Comparison of ENCODE assay signal across 24 cellular contexts in genomic region chr12:110528277-110528839, GRCh38. TPM values are rescaled to one million over a fixed set of nuclear protein-coding genes. Genes with fewer than 3 reads are reported as not detected.
DNase-seq lines count a peak whose midpoint lies in the region; ATAC-seq, FAIRE-seq and TF ChIP-seq lines count a peak whose summit lies in the region.
"Had no signal": no experiment of that assay in that cellular context is flagged by ENCODE, and none has a peak within 500 bp of the region (broad histone marks: within the 10 kb centered on the region; RNA-seq: fewer than 3 reads in every experiment).

No MANE protein-coding gene starts in this region.

- H3K4me2 ChIP-seq in HepG2 (ENCODE audit: low read depth, low read length) = no peak overlapping the region

- H2AFZ ChIP-seq in HepG2 (ENCODE audit: low read length) = no peak overlapping the region

- H3K36me3 ChIP-seq in HepG2 (replicated peaks in 1 of 2; ENCODE audit: control insufficient read depth in 1 of 2, insufficient read depth in 2 of 2, low read length in 2 of 2) (no peaks in the 10 kb centered on the region; a peak in 1 of 5 replicates), right lobe of liver (no peaks in the 10 kb centered on the region), WERI-Rb-1 (no peaks in the 10 kb centered on the region; the same call in 1 of the 2 replicates), Caco-2 (ENCODE audit: control insufficient read depth, insufficient read depth, low read length) (no peaks in the 10 kb centered on the region)
- H3K36me3 ChIP-seq: BE2C, MG63, Peyer's patch had no signal

- H3K27me3 ChIP-seq in HepG2 (ENCODE audit: control insufficient read depth in 1 of 2, insufficient read depth in 2 of 2, low read length in 2 of 2) (no peaks in the 10 kb centered on the region), right lobe of liver (no peaks in the 10 kb centered on the region), WERI-Rb-1 (ENCODE audit: insufficient read depth, low read depth, severe bottlenecking) (no peaks in the 10 kb centered on the region), Caco-2 (replicated peaks; ENCODE audit: control insufficient read depth, insufficient read depth, low read length) (no peaks in the 10 kb centered on the region)
- H3K27me3 ChIP-seq: BE2C, MG63, Peyer's patch, SJSA1 had no signal

- no peaks in the 10 kb centered on the region for H3K9me3 ChIP-seq in HepG2 (ENCODE audit: low read length)
- no peaks in the 10 kb centered on the region for H3K9me3 ChIP-seq in right lobe of liver
- no peaks in the 10 kb centered on the region for H3K9me3 ChIP-seq in WERI-Rb-1 (ENCODE audit: severe bottlenecking)
- no peaks in the 10 kb centered on the region for H3K9me3 ChIP-seq in Caco-2
- H3K9me3 ChIP-seq: BE2C, MG63, Peyer's patch, SJSA1 had no signal

- in situ Hi-C loops in HepG2 (cut with HindIII; ENCODE audit: extremely low pct_ligation_motif_present, low pct_unique_long_range_greater_than_20kb) = no loop called here

- FAIRE-seq in HepG2 (lab: Jason Lieb, UNC) = no peak
- peak; percentile 52 for FAIRE-seq in GM19239 (lab: Jason Lieb, UNC)
- FAIRE-seq: A204.1, H1, HTR-8/SVneo had no signal

- H3K4me1 Mint-ChIP-seq in stimulated activated naive B cell treated with anti-CD40 and anti-IgM and Interleukin-4, amounts not matched to agents 10 μg/mL and 1 μg/mL and 100 μg/mL, for 72 hours = peaks cover 16 to 26% of the 10 kb centered on the region in 2 donors
- H3K4me1 Mint-ChIP-seq in Caco-2 (ENCODE audit: low read depth, unreplicated experiment) = no peaks in the 10 kb centered on the region

- POLR2A ChIA-PET in HepG2 (lab: Yijun Ruan, JAX) = no interaction called here
- POLR2A ChIA-PET in Caco-2 (lab: Charles Lee) = interaction anchor here (0.5 kb wide), 1 partner anchor 217 kb away, joined by 3 read pairs; no protein-coding TSS in a partner anchor

- H3K27ac ChIP-seq in HepG2 (ENCODE audit: extremely low read length, insufficient read depth, low read length) (no peak overlapping the region), right lobe of liver (no peak overlapping the region), WERI-Rb-1 (no peak overlapping the region)
- H3K27ac ChIP-seq: HL-60, Peyer's patch, SJSA1 had no signal

- TF ChIP-seq RAD21 in HepG2 (CRISPR knock-in tag; IDR thresholded peaks at IDR 0.05) = no peak

- no peak overlapping the region for H3K9ac ChIP-seq in HepG2 (ENCODE audit: insufficient read depth, low read depth, low read length)

- DNase-seq in HepG2 (ENCODE audit: low spot score) (no peak), right lobe of liver (no peak), GM19239 (ENCODE audit: insufficient read length, low spot score) (no peak), WERI-Rb-1 (peak; percentile 42), Caco-2 (no peak), GM10266 (ENCODE audit: extremely low spot score) (no peak)
- no peak for DNase-seq in stimulated activated naive B cell treated with anti-CD40 and anti-IgM and Interleukin-4, amounts not matched to agents 10 μg/mL and 1 μg/mL and 100 μg/mL, for 72 hours
- DNase-seq: BE2C; Calu3; CD4-positive, alpha-beta T cell; EL; Kasumi-1; MG63; NCI-H1048; NCI-H1436; NCI-H2029; NCI-H526; Peyer's patch had no signal

- H3K4me3 ChIP-seq in HepG2 (replicated peaks in 1 of 3; ENCODE audit: insufficient read depth in 1 of 3, low read depth in 2 of 3, low read length in 3 of 3) (no peak overlapping the region), right lobe of liver (no peak overlapping the region), WERI-Rb-1 (ENCODE audit: low read depth, low read length) (no peak overlapping the region), Caco-2 (ENCODE audit: low read depth, low read length) (no peak overlapping the region)
- H3K4me3 ChIP-seq: MG63, Peyer's patch, SJSA1 had no signal

- H3K9me3 Mint-ChIP-seq in stimulated activated naive B cell treated with anti-CD40 and anti-IgM and Interleukin-4, amounts not matched to agents 10 μg/mL and 1 μg/mL and 100 μg/mL, for 72 hours = no peaks in the 10 kb centered on the region
- no peaks in the 10 kb centered on the region for H3K9me3 Mint-ChIP-seq in Caco-2 (ENCODE audit: unreplicated experiment)
- H3K9me3 Mint-ChIP-seq: CD4-positive, alpha-beta T cell had no signal

- no peaks in the 10 kb centered on the region for H3K27me3 Mint-ChIP-seq in stimulated activated naive B cell treated with anti-CD40 and anti-IgM and Interleukin-4, amounts not matched to agents 10 μg/mL and 1 μg/mL and 100 μg/mL, for 72 hours
- no peaks in the 10 kb centered on the region for H3K27me3 Mint-ChIP-seq in Caco-2 (ENCODE audit: insufficient read depth, unreplicated experiment)
- H3K27me3 Mint-ChIP-seq: CD4-positive, alpha-beta T cell had no signal

- H3K27ac Mint-ChIP-seq in stimulated activated naive B cell treated with anti-CD40 and anti-IgM and Interleukin-4, amounts not matched to agents 10 μg/mL and 1 μg/mL and 100 μg/mL, for 72 hours = peak overlapping the region; percentile 91
- H3K27ac Mint-ChIP-seq in Caco-2 (ENCODE audit: unreplicated experiment) = no peak overlapping the region
- H3K27ac Mint-ChIP-seq: CD4-positive, alpha-beta T cell had no signal

- TF ChIP-seq EP300 in HepG2 (IDR thresholded peaks at IDR 0.05; ENCODE audit: low read depth in 2 of 2, low read length in 2 of 2) (no peak), HepG2 (CRISPR knock-in tag; IDR thresholded peaks at IDR 0.05; ENCODE audit: borderline replicate concordance) (no peak)

- peak; percentile 32; the same call in 1 of the 3 replicates for ATAC-seq in HepG2
- no peak for ATAC-seq in right lobe of liver
- ATAC-seq in stimulated activated naive B cell treated with anti-CD40 and anti-IgM and Interleukin-4, amounts not matched to agents 10 μg/mL and 1 μg/mL and 100 μg/mL, for 72 hours (replicated peaks) = peak in 1 of 2 donors; percentile 8
- ATAC-seq in GM21423 (IDR thresholded peaks at IDR 0.05; ENCODE audit: unreplicated experiment) = no peak

- no peaks in the 10 kb centered on the region for H3K79me2 ChIP-seq in HepG2 (ENCODE audit: insufficient read depth, low read length)

- H3K36me3 Mint-ChIP-seq in stimulated activated naive B cell treated with anti-CD40 and anti-IgM and Interleukin-4, amounts not matched to agents 10 μg/mL and 1 μg/mL and 100 μg/mL, for 72 hours = peaks cover 17 to 39% of the 10 kb centered on the region in 2 donors
- peaks cover 20% of the 10 kb centered on the region for H3K36me3 Mint-ChIP-seq in Caco-2 (ENCODE audit: insufficient read depth, unreplicated experiment)

- H3K4me3 Mint-ChIP-seq in stimulated activated naive B cell treated with anti-CD40 and anti-IgM and Interleukin-4, amounts not matched to agents 10 μg/mL and 1 μg/mL and 100 μg/mL, for 72 hours = no peak overlapping the region
- no peak overlapping the region for H3K4me3 Mint-ChIP-seq in Caco-2 (ENCODE audit: unreplicated experiment)
- H3K4me3 Mint-ChIP-seq: CD4-positive, alpha-beta T cell had no signal

- 100% methylated on average over 6 of the region's 6 CpGs for WGBS in HepG2 (ENCODE audit: low lambda C conversion rate)
- 96% methylated on average over 4 of the region's 6 CpGs for WGBS in right lobe of liver (ENCODE audit: insufficient coverage, low coverage, low lambda C conversion rate, missing lambda C conversion rate)

- CTCF ChIA-PET in HepG2 (lab: Yijun Ruan, JAX; ENCODE audit: low intra/inter-chr PET ratio, low total read pairs) = no interaction called here
- CTCF ChIA-PET in Caco-2 (lab: Charles Lee) = no interaction called here

- TF ChIP-seq CTCF in HepG2 (CRISPR knock-in tag; IDR thresholded peaks at IDR 0.05) (no peak), right lobe of liver (IDR thresholded peaks at IDR 0.05) (no peak), WERI-Rb-1 (IDR thresholded peaks at IDR 0.05; ENCODE audit: low read depth, low read length) (no peak), Caco-2 (IDR thresholded peaks at IDR 0.05; ENCODE audit: insufficient read depth in 1 of 2, low read depth in 1 of 2, low read length in 1 of 2, severe bottlenecking in 1 of 2, unreplicated experiment in 1 of 2) (no peak), GM10266 (IDR thresholded peaks at IDR 0.05; ENCODE audit: control insufficient read depth, insufficient read depth, low read depth, missing control alignments) (no peak)

- H3K4me1 ChIP-seq in HepG2 (ENCODE audit: insufficient read depth, low read length) = peaks cover 7% of the 10 kb centered on the region
- peaks cover 0 to 12% (median 7%) of the 10 kb centered on the region in 4 donors for H3K4me1 ChIP-seq in right lobe of liver
- peaks cover 2% of the 10 kb centered on the region for H3K4me1 ChIP-seq in Caco-2
- H3K4me1 ChIP-seq: BE2C had no signal

- intact Hi-C loops in HepG2 (cut with micrococcal nuclease; ENCODE audit: unreplicated experiment) = no loop called here
- intact Hi-C loops in right lobe of liver (cut with DNase I) = no loop called here
- intact Hi-C loops in Caco-2 (cut with micrococcal nuclease; ENCODE audit: unreplicated experiment) = no loop called here

- BruUV-seq in HepG2 (replicated peaks; lab: Mats Ljungman, UMichigan) (no TSS peak), Caco-2 (replicated peaks; lab: Mats Ljungman, UMichigan) (no TSS peak)

- TF ChIP-seq POLR2A in HepG2 (IDR thresholded peaks at IDR 0.05; ENCODE audit: insufficient read depth in 1 of 2, low read depth in 2 of 2, low read length in 2 of 2) (no peak), right lobe of liver (IDR thresholded peaks at IDR 0.05) (no peak)

- H4K20me1 ChIP-seq in HepG2 (ENCODE audit: insufficient read depth, low read length) = no peaks in the 10 kb centered on the region

RNA-seq across cellular contexts. Expression of gene RAD9B, which starts 26.2 kb away (rescaled TPM):
- total RNA-seq in HepG2 (2016; rRNA removed; fragmentation: Illumina TruSeq; extraction: Trizol) (0.38 TPM in 2 replicates), right lobe of liver (under 1 TPM in 5 of 6 experiments, not detected in 1; 0.37 to 0.58 (median 0.51) TPM), Caco-2 (2022) (2.8 and 3.8 TPM in 2 replicates)
- total RNA-seq in HepG2 (2016; cell fraction: cytosol; rRNA removed; fragmentation: Illumina TruSeq; extraction: Trizol; ENCODE audit: low read depth) = 0.44 TPM in 1 of 2 replicates, not detected in the other
- total RNA-seq in HepG2 (2016; cell fraction: insoluble cytoplasmic fraction; rRNA removed; fragmentation: Illumina TruSeq; extraction: Trizol) = 0.27 and 0.28 TPM in 2 replicates
- total RNA-seq in HepG2 (2016; cell fraction: membrane; rRNA removed; fragmentation: Illumina TruSeq; extraction: Trizol) = 0.19 TPM in 1 of 2 replicates, not detected in the other
- not detected in 2 replicates for total RNA-seq in HepG2 (2016; cell fraction: nucleus; rRNA removed; fragmentation: Illumina TruSeq; extraction: Trizol)
- 0.05 and 0.10 TPM in 2 replicates for polyA plus RNA-seq in HepG2 (2011; rRNA removed)
- polyA plus RNA-seq in HepG2 (2011; cell fraction: cytosol; rRNA removed) = 0.03 and 0.04 TPM in 2 replicates
- 0.09 TPM in 1 of 2 replicates, not detected in the other for polyA plus RNA-seq in HepG2 (2011; cell fraction: nucleus; rRNA removed)
- 0.12 and 0.27 TPM in 2 replicates for polyA plus RNA-seq in HepG2 (2012)
- polyA plus RNA-seq in HepG2 (2016; cell fraction: cytosol; fragmentation: Illumina TruSeq; extraction: Trizol; ENCODE audit: low read depth) = 0.06 TPM in 1 of 2 replicates, not detected in the other
- 0.16 and 0.24 TPM in 2 replicates for polyA plus RNA-seq in HepG2 (2016; cell fraction: insoluble cytoplasmic fraction; fragmentation: Illumina TruSeq; extraction: Trizol; ENCODE audit: low read depth)
- polyA plus RNA-seq in HepG2 (2016; cell fraction: membrane; fragmentation: Illumina TruSeq; extraction: Trizol; ENCODE audit: low read depth) = 0.07 and 0.17 TPM in 2 replicates
- polyA plus RNA-seq in HepG2 (2016; cell fraction: nucleus; fragmentation: Illumina TruSeq; extraction: Trizol; ENCODE audit: insufficient read depth, low read depth) = 0.25 TPM in 1 of 2 replicates, not detected in the other
- polyA minus RNA-seq in HepG2 (2011; rRNA and poly(A)+ RNA removed; ENCODE audit: low replicate concordance) = 0.37 TPM in 1 of 2 replicates, not detected in the other
- not detected in 2 replicates for polyA minus RNA-seq in HepG2 (2011; cell fraction: cytosol; rRNA and poly(A)+ RNA removed)
- polyA minus RNA-seq in HepG2 (2011; cell fraction: nucleus; rRNA and poly(A)+ RNA removed) = 0.12 and 0.26 TPM in 2 replicates
- total RNA-seq: H1 had no signal

RNA-seq across cellular contexts. Expression of gene VPS29, which starts 26.4 kb away (rescaled TPM):
- total RNA-seq in HepG2 (2016; rRNA removed; fragmentation: Illumina TruSeq; extraction: Trizol) = 107 and 161 TPM in 2 replicates
- 34.7 and 38.8 TPM in 2 replicates for total RNA-seq in HepG2 (2016; cell fraction: cytosol; rRNA removed; fragmentation: Illumina TruSeq; extraction: Trizol; ENCODE audit: low read depth)
- total RNA-seq in HepG2 (2016; cell fraction: insoluble cytoplasmic fraction; rRNA removed; fragmentation: Illumina TruSeq; extraction: Trizol) = 112 and 168 TPM in 2 replicates
- total RNA-seq in HepG2 (2016; cell fraction: membrane; rRNA removed; fragmentation: Illumina TruSeq; extraction: Trizol) = 44.9 and 45.0 TPM in 2 replicates
- 50.0 and 57.0 TPM in 2 replicates for total RNA-seq in HepG2 (2016; cell fraction: nucleus; rRNA removed; fragmentation: Illumina TruSeq; extraction: Trizol)
- polyA plus RNA-seq in HepG2 (2011; rRNA removed) = 100 and 114 TPM in 2 replicates
- polyA plus RNA-seq in HepG2 (2011; cell fraction: cytosol; rRNA removed) = 58.3 and 73.6 TPM in 2 replicates
- polyA plus RNA-seq in HepG2 (2011; cell fraction: nucleus; rRNA removed) = 45.3 and 65.3 TPM in 2 replicates
- polyA plus RNA-seq in HepG2 (2012) = 84.2 and 88.0 TPM in 2 replicates
- polyA plus RNA-seq in HepG2 (2016; cell fraction: cytosol; fragmentation: Illumina TruSeq; extraction: Trizol; ENCODE audit: low read depth) = 49.4 and 58.6 TPM in 2 replicates
- polyA plus RNA-seq in HepG2 (2016; cell fraction: insoluble cytoplasmic fraction; fragmentation: Illumina TruSeq; extraction: Trizol; ENCODE audit: low read depth) = 175 and 205 TPM in 2 replicates
- 42.2 and 44.9 TPM in 2 replicates for polyA plus RNA-seq in HepG2 (2016; cell fraction: membrane; fragmentation: Illumina TruSeq; extraction: Trizol; ENCODE audit: low read depth)
- polyA plus RNA-seq in HepG2 (2016; cell fraction: nucleus; fragmentation: Illumina TruSeq; extraction: Trizol; ENCODE audit: insufficient read depth, low read depth) = 141 and 142 TPM in 2 replicates
- polyA minus RNA-seq in HepG2 (2011; rRNA and poly(A)+ RNA removed; ENCODE audit: low replicate concordance) = 14.3 and 39.7 TPM in 2 replicates
- 17.8 and 23.5 TPM in 2 replicates for polyA minus RNA-seq in HepG2 (2011; cell fraction: cytosol; rRNA and poly(A)+ RNA removed)
- polyA minus RNA-seq in HepG2 (2011; cell fraction: nucleus; rRNA and poly(A)+ RNA removed) = 38.6 and 50.0 TPM in 2 replicates
- total RNA-seq in right lobe of liver = 10 to 100 TPM; 37.9 to 61.2 (median 51.1) TPM
- total RNA-seq in Caco-2 (2022) = 127 and 132 TPM in 2 replicates

RNA-seq across cellular contexts. Expression of gene PPTC7, which starts 54.8 kb away (rescaled TPM):
- total RNA-seq in HepG2 (2016; rRNA removed; fragmentation: Illumina TruSeq; extraction: Trizol) (4.8 and 8.5 TPM in 2 replicates), right lobe of liver (10 to 100 TPM in 5 of 6 experiments, 1 to 10 TPM in 1; 6.3 to 15.0 (median 11.5) TPM), Caco-2 (2022) (18.2 and 19.0 TPM in 2 replicates)
- total RNA-seq in HepG2 (2016; cell fraction: cytosol; rRNA removed; fragmentation: Illumina TruSeq; extraction: Trizol; ENCODE audit: low read depth) = 1.6 and 1.9 TPM in 2 replicates
- total RNA-seq in HepG2 (2016; cell fraction: insoluble cytoplasmic fraction; rRNA removed; fragmentation: Illumina TruSeq; extraction: Trizol) = 4.2 and 8.0 TPM in 2 replicates
- 6.4 and 7.5 TPM in 2 replicates for total RNA-seq in HepG2 (2016; cell fraction: membrane; rRNA removed; fragmentation: Illumina TruSeq; extraction: Trizol)
- total RNA-seq in HepG2 (2016; cell fraction: nucleus; rRNA removed; fragmentation: Illumina TruSeq; extraction: Trizol) = 12.1 and 12.8 TPM in 2 replicates
- 10.6 and 12.3 TPM in 2 replicates for polyA plus RNA-seq in HepG2 (2011; rRNA removed)
- polyA plus RNA-seq in HepG2 (2011; cell fraction: cytosol; rRNA removed) = 5.4 and 8.1 TPM in 2 replicates
- 6.7 and 6.8 TPM in 2 replicates for polyA plus RNA-seq in HepG2 (2011; cell fraction: nucleus; rRNA removed)
- polyA plus RNA-seq in HepG2 (2012) = 10.9 and 11.6 TPM in 2 replicates
- polyA plus RNA-seq in HepG2 (2016; cell fraction: cytosol; fragmentation: Illumina TruSeq; extraction: Trizol; ENCODE audit: low read depth) = 0.76 and 0.94 TPM in 2 replicates
- 18.5 and 19.8 TPM in 2 replicates for polyA plus RNA-seq in HepG2 (2016; cell fraction: insoluble cytoplasmic fraction; fragmentation: Illumina TruSeq; extraction: Trizol; ENCODE audit: low read depth)
- polyA plus RNA-seq in HepG2 (2016; cell fraction: membrane; fragmentation: Illumina TruSeq; extraction: Trizol; ENCODE audit: low read depth) = 5.2 and 6.2 TPM in 2 replicates
- polyA plus RNA-seq in HepG2 (2016; cell fraction: nucleus; fragmentation: Illumina TruSeq; extraction: Trizol; ENCODE audit: insufficient read depth, low read depth) = 20.2 and 21.2 TPM in 2 replicates
- 44.4 and 46.8 TPM in 2 replicates for polyA minus RNA-seq in HepG2 (2011; rRNA and poly(A)+ RNA removed; ENCODE audit: low replicate concordance)
- 10.9 and 11.6 TPM in 2 replicates for polyA minus RNA-seq in HepG2 (2011; cell fraction: cytosol; rRNA and poly(A)+ RNA removed)
- 23.0 and 23.1 TPM in 2 replicates for polyA minus RNA-seq in HepG2 (2011; cell fraction: nucleus; rRNA and poly(A)+ RNA removed)

RNA-seq across cellular contexts. Expression of gene FAM216A, which starts 59.7 kb away (rescaled TPM):
- total RNA-seq in HepG2 (2016; rRNA removed; fragmentation: Illumina TruSeq; extraction: Trizol) (19.4 and 20.3 TPM in 2 replicates), right lobe of liver (1 to 10 TPM; 1.1 to 9.9 (median 3.1) TPM), Caco-2 (2022) (13.1 and 15.9 TPM in 2 replicates)
- total RNA-seq in HepG2 (2016; cell fraction: cytosol; rRNA removed; fragmentation: Illumina TruSeq; extraction: Trizol; ENCODE audit: low read depth) = 15.2 and 19.2 TPM in 2 replicates
- 19.5 and 21.9 TPM in 2 replicates for total RNA-seq in HepG2 (2016; cell fraction: insoluble cytoplasmic fraction; rRNA removed; fragmentation: Illumina TruSeq; extraction: Trizol)
- total RNA-seq in HepG2 (2016; cell fraction: membrane; rRNA removed; fragmentation: Illumina TruSeq; extraction: Trizol) = 8.0 and 9.8 TPM in 2 replicates
- total RNA-seq in HepG2 (2016; cell fraction: nucleus; rRNA removed; fragmentation: Illumina TruSeq; extraction: Trizol) = 9.2 and 11.8 TPM in 2 replicates
- 26.9 and 31.2 TPM in 2 replicates for polyA plus RNA-seq in HepG2 (2011; rRNA removed)
- 21.4 and 24.9 TPM in 2 replicates for polyA plus RNA-seq in HepG2 (2011; cell fraction: cytosol; rRNA removed)
- polyA plus RNA-seq in HepG2 (2011; cell fraction: nucleus; rRNA removed) = 18.2 and 18.7 TPM in 2 replicates
- polyA plus RNA-seq in HepG2 (2012) = 15.3 and 18.9 TPM in 2 replicates
- polyA plus RNA-seq in HepG2 (2016; cell fraction: cytosol; fragmentation: Illumina TruSeq; extraction: Trizol; ENCODE audit: low read depth) = 2.7 and 3.4 TPM in 2 replicates
- polyA plus RNA-seq in HepG2 (2016; cell fraction: insoluble cytoplasmic fraction; fragmentation: Illumina TruSeq; extraction: Trizol; ENCODE audit: low read depth) = 22.7 and 22.9 TPM in 2 replicates
- polyA plus RNA-seq in HepG2 (2016; cell fraction: membrane; fragmentation: Illumina TruSeq; extraction: Trizol; ENCODE audit: low read depth) = 4.1 and 6.1 TPM in 2 replicates
- 16.8 and 18.7 TPM in 2 replicates for polyA plus RNA-seq in HepG2 (2016; cell fraction: nucleus; fragmentation: Illumina TruSeq; extraction: Trizol; ENCODE audit: insufficient read depth, low read depth)
- 16.3 and 32.2 TPM in 2 replicates for polyA minus RNA-seq in HepG2 (2011; rRNA and poly(A)+ RNA removed; ENCODE audit: low replicate concordance)
- polyA minus RNA-seq in HepG2 (2011; cell fraction: cytosol; rRNA and poly(A)+ RNA removed) = 9.6 and 10.2 TPM in 2 replicates
- polyA minus RNA-seq in HepG2 (2011; cell fraction: nucleus; rRNA and poly(A)+ RNA removed) = 20.1 and 21.0 TPM in 2 replicates
